ENCODE assay signal across 8 cellular contexts in genomic region chr7:94436018-94436604, GRCh38. TPM values are rescaled to one million over a fixed set of nuclear protein-coding genes. Genes with fewer than 3 reads are reported as not detected.
DNase-seq lines count a peak whose midpoint lies in the region; ATAC-seq and TF ChIP-seq lines count a peak whose summit lies in the region.

No MANE protein-coding gene starts in this region.

- H3K4me1 ChIP-seq in CD4-positive, CD25-positive, alpha-beta regulatory T cell (ENCODE audit: control insufficient read depth, insufficient read depth, low read length, poor library complexity, severe bottlenecking) = no peaks in the 10 kb centered on the region
- peaks cover 3% of the 10 kb centered on the region for H3K4me1 ChIP-seq in mucosa of descending colon (ENCODE audit: low read depth)

- no peaks in the 10 kb centered on the region for H3K9me3 ChIP-seq in CD4-positive, CD25-positive, alpha-beta regulatory T cell (ENCODE audit: control insufficient read depth in 2 of 2, low read length in 2 of 2)
- H3K9me3 ChIP-seq in mucosa of descending colon = no peaks in the 10 kb centered on the region

- H3K9me3 Mint-ChIP-seq in CD4-positive, CD25-positive, alpha-beta regulatory T cell = no peaks in the 10 kb centered on the region
- H3K9me3 Mint-ChIP-seq in endothelial cell (ENCODE audit: unreplicated experiment) = no peaks in the 10 kb centered on the region

- H3K4me3 ChIP-seq in CD4-positive, CD25-positive, alpha-beta regulatory T cell (ENCODE audit: low read depth, low read length) = no peak overlapping the region
- no peak overlapping the region for H3K4me3 ChIP-seq in mucosa of descending colon

- no peaks in the 10 kb centered on the region for H3K36me3 ChIP-seq in CD4-positive, CD25-positive, alpha-beta regulatory T cell (ENCODE audit: control insufficient read depth, insufficient read depth, low read length)
- no peaks in the 10 kb centered on the region for H3K36me3 ChIP-seq in mucosa of descending colon (ENCODE audit: low read depth)

- H3K27me3 ChIP-seq in CD4-positive, CD25-positive, alpha-beta regulatory T cell (ENCODE audit: control insufficient read depth, insufficient read depth, low read length) = peaks cover 6% of the 10 kb centered on the region

- peaks cover 0 to 3% (median 0%) of the 10 kb centered on the region in 4 donors for H3K4me1 Mint-ChIP-seq in CD4-positive, CD25-positive, alpha-beta regulatory T cell
- H3K4me1 Mint-ChIP-seq in endothelial cell (ENCODE audit: unreplicated experiment) = peaks cover 12% of the 10 kb centered on the region

- intact Hi-C loops in mucosa of descending colon (cut with DNase I, micrococcal nuclease) = loop anchor here (5.0 to 10.0 kb wide), 2 partner anchors 149 to 151 kb away; no protein-coding TSS in a partner anchor

- peak; percentile 19 to 52 (median 51) for DNase-seq in CD4-positive, CD25-positive, alpha-beta regulatory T cell
- peak; percentile 33 for DNase-seq in GM19238 (ENCODE audit: insufficient read length, low spot score)
- peak; percentile 79 for DNase-seq in NCI-H748 (lab: John Stamatoyannopoulos, UW; ENCODE audit: unreplicated experiment)
- DNase-seq in activated CD4-positive, alpha-beta T cell treated with anti-CD3 and anti-CD28 coated beads, Interleukin-2, amount 50 U/mL, for 48 hours = peak; percentile 36 to 56
- peak; percentile 74 for DNase-seq in endothelial cell (ENCODE audit: low spot score)
- DNase-seq in mucosa of descending colon = peak in 1 of 3 donors; percentile 77
- peak; percentile 67 for DNase-seq in stromal cell of bone marrow (ENCODE audit: low read depth)

- no peak overlapping the region for H3K4me3 Mint-ChIP-seq in CD4-positive, CD25-positive, alpha-beta regulatory T cell
- H3K4me3 Mint-ChIP-seq in endothelial cell (ENCODE audit: unreplicated experiment) = no peak overlapping the region

- peaks cover 17% of the 10 kb centered on the region for H3K27me3 Mint-ChIP-seq in CD4-positive, CD25-positive, alpha-beta regulatory T cell
- H3K27me3 Mint-ChIP-seq in endothelial cell (ENCODE audit: unreplicated experiment) = no peaks in the 10 kb centered on the region

- peak; percentile 88 for TF ChIP-seq CTCF in endothelial cell (IDR thresholded peaks at IDR 0.05; ENCODE audit: unreplicated experiment)
- peak; percentile 56 for TF ChIP-seq CTCF in mucosa of descending colon (IDR thresholded peaks at IDR 0.05)

- no peaks in the 10 kb centered on the region for H3K36me3 Mint-ChIP-seq in CD4-positive, CD25-positive, alpha-beta regulatory T cell
- H3K36me3 Mint-ChIP-seq in endothelial cell (ENCODE audit: low read depth, unreplicated experiment) = no peaks in the 10 kb centered on the region

- H3K27ac ChIP-seq in CD4-positive, CD25-positive, alpha-beta regulatory T cell (ENCODE audit: insufficient read depth, low read length, poor library complexity, severe bottlenecking) = no peak overlapping the region

- ATAC-seq in CD4-positive, CD25-positive, alpha-beta regulatory T cell (ENCODE audit: low read depth in 2 of 2) = peak; percentile 42 to 67
- ATAC-seq in HG03196 (IDR thresholded peaks at IDR 0.05; ENCODE audit: unreplicated experiment) = peak; percentile 82
- peak; percentile 75 for ATAC-seq in mucosa of descending colon

- H3K27ac Mint-ChIP-seq in CD4-positive, CD25-positive, alpha-beta regulatory T cell = no peak overlapping the region
- H3K27ac Mint-ChIP-seq in endothelial cell (ENCODE audit: unreplicated experiment) = no peak overlapping the region

RNA-seq across cellular contexts. Expression of gene COL1A2, which starts 41.4 kb away (rescaled TPM):
- total RNA-seq in CD4-positive, CD25-positive, alpha-beta regulatory T cell = not detected
- not detected for polyA plus RNA-seq in CD4-positive, CD25-positive, alpha-beta regulatory T cell
- 169 TPM for total RNA-seq in endothelial cell (ENCODE audit: unreplicated experiment)
- 100 to 1,000 TPM in 2 of 3 donors, 10 to 100 TPM in 1; 35.1 to 176 (median 155) TPM for total RNA-seq in mucosa of descending colon

Comparison
In these comparisons a context has a peak if more than half of its experiments do, and no peak if none do; other contexts are left out.
1. RNA of gene COL1A2, which starts 41.4 kb away (total RNA-seq): 169 TPM in endothelial cell (single experiment) and 35.1 to 176 TPM in mucosa of descending colon; not detected in CD4-positive, CD25-positive, alpha-beta regulatory T cell (single experiment); every median in the first group is over 10 times any median in the second.
2. Peak in every context shown above with its lines, with median percentiles within 50 percentile points of each other: ATAC-seq.